In genomic region chr15:75347222-75348033, GRCh38 we compare ENCODE assay signal across 1 cellular context.
TF ChIP-seq lines count a peak whose summit lies in the region.

No MANE protein-coding gene starts in this region.

TF ChIP-seq in HepG2, 621 proteins besides CTCF, POLR2A, EP300 and RAD21 (continued from another document and continues in another):
- TF ChIP-seq HINFP (CRISPR knock-in tag; IDR thresholded peaks at IDR 0.05; ENCODE audit: low read depth) (no peak), ZNF768 (CRISPR knock-in tag; IDR thresholded peaks at IDR 0.05) (0 out of 2 replicates have a peak, but pooled peaks have one; percentile 15), FOXJ3 (CRISPR knock-in tag; IDR thresholded peaks at IDR 0.05; ENCODE audit: borderline replicate concordance) (peak; percentile 52; the same call in 1 of the 2 replicates), ZNF354B (CRISPR knock-in tag; IDR thresholded peaks at IDR 0.05) (peak; percentile 56; the same call in 1 of the 2 replicates), GATA4 (IDR thresholded peaks at IDR 0.05; ENCODE audit: borderline replicate concordance, low read depth) (0 out of 2 replicates have a peak, but pooled peaks have one; percentile 22), THYN1 (CRISPR knock-in tag; IDR thresholded peaks at IDR 0.05; ENCODE audit: borderline replicate concordance, low read depth) (no peak), ZNF775 (CRISPR knock-in tag; IDR thresholded peaks at IDR 0.05; ENCODE audit: borderline replicate concordance) (no peak), ZFP82 (CRISPR knock-in tag; IDR thresholded peaks at IDR 0.05; ENCODE audit: borderline replicate concordance) (0 out of 2 replicates have a peak, but pooled peaks have one; percentile 63), NR0B2 (CRISPR knock-in tag; IDR thresholded peaks at IDR 0.05) (0 out of 2 replicates have a peak, but pooled peaks have one; percentile 53), HOXD1 (CRISPR knock-in tag; IDR thresholded peaks at IDR 0.05) (0 out of 2 replicates have a peak, but pooled peaks have one; percentile 37), ZNF598 (CRISPR knock-in tag; IDR thresholded peaks at IDR 0.05; ENCODE audit: borderline replicate concordance) (peak; percentile 83), SOX6 (IDR thresholded peaks at IDR 0.05) (no peak), SOX6 (CRISPR knock-in tag; IDR thresholded peaks at IDR 0.05) (peak; percentile 21; the same call in 1 of the 2 replicates), SNAPC2 (CRISPR knock-in tag; IDR thresholded peaks at IDR 0.05) (no peak; the same call in none of the 2 replicates), POGK (CRISPR knock-in tag; conservative IDR thresholded peaks at IDR 0.05) (peak; percentile 51; the same call in 1 of the 2 replicates), ZNF749 (CRISPR knock-in tag; IDR thresholded peaks at IDR 0.05; ENCODE audit: borderline replicate concordance) (peak; percentile 71; the same call in 1 of the 2 replicates), SNAI1 (CRISPR knock-in tag; IDR thresholded peaks at IDR 0.05; ENCODE audit: borderline replicate concordance) (peak; percentile 87; the same call in 1 of the 2 replicates), ZNF33B (CRISPR knock-in tag; IDR thresholded peaks at IDR 0.05) (peak; percentile 88; the same call in 1 of the 2 replicates), MTF2 (CRISPR knock-in tag; IDR thresholded peaks at IDR 0.05; ENCODE audit: borderline replicate concordance) (peak; percentile 11; the same call in 1 of the 2 replicates), ZSCAN30 (CRISPR knock-in tag; IDR thresholded peaks at IDR 0.05) (no peak), ZFX (CRISPR knock-in tag; IDR thresholded peaks at IDR 0.05; ENCODE audit: low read depth) (peak; percentile 88), SMYD3 (CRISPR knock-in tag; IDR thresholded peaks at IDR 0.05) (0 out of 2 replicates have a peak, but pooled peaks have one; percentile 35), ZNF12 (CRISPR knock-in tag; IDR thresholded peaks at IDR 0.05) (peak; percentile 12; the same call in 1 of the 2 replicates), KDM5B (CRISPR knock-in tag; IDR thresholded peaks at IDR 0.05; ENCODE audit: borderline replicate concordance) (peak; percentile 69; the same call in 1 of the 2 replicates), SMARCE1 (IDR thresholded peaks at IDR 0.05; ENCODE audit: borderline replicate concordance) (no peak), CAMTA2 (CRISPR knock-in tag; IDR thresholded peaks at IDR 0.05; ENCODE audit: borderline replicate concordance) (peak; percentile 84; the same call in 1 of the 2 replicates), SMARCC2 (IDR thresholded peaks at IDR 0.05) (no peak), MXD4 (CRISPR knock-in tag; IDR thresholded peaks at IDR 0.05) (peak; percentile 9; the same call in 1 of the 2 replicates), ZNF574 (CRISPR knock-in tag; IDR thresholded peaks at IDR 0.05) (peak; percentile 78), CHD2 (IDR thresholded peaks at IDR 0.05; ENCODE audit: low read depth, low read length) (0 out of 2 replicates have a peak, but pooled peaks have one; percentile 24), PITX1 (CRISPR knock-in tag; IDR thresholded peaks at IDR 0.05) (no peak), DDIT3 (CRISPR knock-in tag; IDR thresholded peaks at IDR 0.05) (no peak), HMGXB3 (CRISPR knock-in tag; IDR thresholded peaks at IDR 0.05; ENCODE audit: borderline replicate concordance) (no peak), KDM3A (CRISPR knock-in tag; IDR thresholded peaks at IDR 0.05; ENCODE audit: low read depth) (peak; percentile 58), CENPT (CRISPR knock-in tag; IDR thresholded peaks at IDR 0.05; ENCODE audit: low read depth) (0 out of 2 replicates have a peak, but pooled peaks have one; percentile 56), ARID4A (CRISPR knock-in tag; IDR thresholded peaks at IDR 0.05; ENCODE audit: borderline replicate concordance) (peak; percentile 83), CREM (IDR thresholded peaks at IDR 0.05) (peak; percentile 60), CREM (CRISPR knock-in tag; IDR thresholded peaks at IDR 0.05) (no peak), RFXANK (CRISPR knock-in tag; IDR thresholded peaks at IDR 0.05) (no peak), XBP1 (CRISPR knock-in tag; IDR thresholded peaks at IDR 0.05) (0 out of 2 replicates have a peak, but pooled peaks have one; percentile 56), ELF1 (CRISPR knock-in tag; IDR thresholded peaks at IDR 0.05) (peak; percentile 39; the same call in 1 of the 2 replicates), IKZF5 (CRISPR knock-in tag; IDR thresholded peaks at IDR 0.05) (no peak), DMAP1 (CRISPR knock-in tag; IDR thresholded peaks at IDR 0.05) (no peak), DPF2 (CRISPR knock-in tag; IDR thresholded peaks at IDR 0.05; ENCODE audit: borderline replicate concordance, low read depth) (no peak), HNRNPK (IDR thresholded peaks at IDR 0.05; ENCODE audit: low read depth, low read length, poor library complexity, severe bottlenecking) (peak; percentile 57), ZMYM3 (CRISPR knock-in tag; IDR thresholded peaks at IDR 0.05) (peak; percentile 41; the same call in 1 of the 2 replicates), ZNF362 (CRISPR knock-in tag; IDR thresholded peaks at IDR 0.05; ENCODE audit: borderline replicate concordance) (no peak), ZFP36L1 (CRISPR knock-in tag; IDR thresholded peaks at IDR 0.05) (no peak)
